13 cellular contexts compared by ENCODE assay signal in genomic region chr3:113222412-113223086, GRCh38. TPM values are rescaled to one million over a fixed set of nuclear protein-coding genes. Genes with fewer than 3 reads are reported as not detected.
DNase-seq lines count a peak whose midpoint lies in the region; ATAC-seq and TF ChIP-seq lines count a peak whose summit lies in the region.
"Had no signal": no experiment of that assay in that cellular context is flagged by ENCODE, and none has a peak within 500 bp of the region (broad histone marks: within the 10 kb centered on the region; RNA-seq: fewer than 3 reads in every experiment).

No MANE protein-coding gene starts in this region.

- CTCF ChIA-PET in activated naive CD4-positive, alpha-beta T cell treated with anti-CD3 and anti-CD28 coated beads, Interleukin-2, amount 10 ng/mL, durations not matched to agents 7 days and 5 days (lab: Charles Lee): no interaction called here

- no peak overlapping the region for H3K4me3 ChIP-seq in sigmoid colon
- H3K4me3 ChIP-seq: A549 had no signal

- H3K9me3 Mint-ChIP-seq in activated naive CD4-positive, alpha-beta T cell treated with anti-CD3 and anti-CD28 coated beads, Interleukin-2, amount 10 ng/mL, durations not matched to agents 7 days and 5 days: no peaks in the 10 kb centered on the region
- H3K9me3 Mint-ChIP-seq: activated CD4-positive, alpha-beta memory T cell treated with anti-CD3 and anti-CD28 coated beads, Interleukin-2, amount 10 ng/mL, durations not matched to agents 7 days and 5 days had no signal

- peak overlapping the region; percentile 44 to 66 (median 58) for H3K27ac ChIP-seq in sigmoid colon
- H3K27ac ChIP-seq: A549 had no signal

- WGBS in sigmoid colon, 2 donors: 63 to 69% methylated on average over 11 of the region's 11 CpGs

- H3K9me3 ChIP-seq in sigmoid colon: no peaks in the 10 kb centered on the region
- H3K9me3 ChIP-seq: A549 had no signal

- H3K4me1 ChIP-seq in sigmoid colon: peaks cover 0 to 75% (median 72%) of the 10 kb centered on the region in 4 donors
- H3K4me1 ChIP-seq: A549 had no signal

- DNase-seq in NCI-H524 (lab: John Stamatoyannopoulos, UW) (peak; percentile 47 to 81), NCI-H524 treated with DMSO at 0.1 percent for 48 hours (lab: John Stamatoyannopoulos, UW) (no peak), NCI-H2029 treated with DMSO at 0.1 percent for 48 hours (lab: John Stamatoyannopoulos, UW) (peak; percentile 22), cerebellum (ENCODE audit: low spot score) (peak; percentile 70), sigmoid colon (no peak), AG20443 (ENCODE audit: low spot score) (no peak)
- DNase-seq in activated naive CD4-positive, alpha-beta T cell treated with anti-CD3 and anti-CD28 coated beads, Interleukin-2, amount 10 ng/mL, durations not matched to agents 7 days and 5 days: no peak
- DNase-seq: activated CD4-positive, alpha-beta memory T cell treated with anti-CD3 and anti-CD28 coated beads, Interleukin-2, amount 10 ng/mL, durations not matched to agents 7 days and 5 days; aorta; HCEC 1CT; NCI-H774 had no signal

- H3K27me3 Mint-ChIP-seq in activated naive CD4-positive, alpha-beta T cell treated with anti-CD3 and anti-CD28 coated beads, Interleukin-2, amount 10 ng/mL, durations not matched to agents 7 days and 5 days: peaks cover 61% of the 10 kb centered on the region

- no peaks in the 10 kb centered on the region for H3K36me3 Mint-ChIP-seq in activated naive CD4-positive, alpha-beta T cell treated with anti-CD3 and anti-CD28 coated beads, Interleukin-2, amount 10 ng/mL, durations not matched to agents 7 days and 5 days

- peaks cover 18% of the 10 kb centered on the region for H3K4me1 Mint-ChIP-seq in activated naive CD4-positive, alpha-beta T cell treated with anti-CD3 and anti-CD28 coated beads, Interleukin-2, amount 10 ng/mL, durations not matched to agents 7 days and 5 days

- no peak overlapping the region for H3K4me3 Mint-ChIP-seq in activated naive CD4-positive, alpha-beta T cell treated with anti-CD3 and anti-CD28 coated beads, Interleukin-2, amount 10 ng/mL, durations not matched to agents 7 days and 5 days
- H3K4me3 Mint-ChIP-seq: activated CD4-positive, alpha-beta memory T cell treated with anti-CD3 and anti-CD28 coated beads, Interleukin-2, amount 10 ng/mL, durations not matched to agents 7 days and 5 days had no signal

- intact Hi-C loops in sigmoid colon (cut with DNase I): no loop called here

- H3K36me3 ChIP-seq in sigmoid colon: peaks cover 0 to 62% (median 15%) of the 10 kb centered on the region in 4 donors

- TF ChIP-seq EP300 in sigmoid colon (IDR thresholded peaks at IDR 0.05): no peak

- TF ChIP-seq CTCF in sigmoid colon (IDR thresholded peaks at IDR 0.05): no peak

- TF ChIP-seq POLR2A in sigmoid colon (IDR thresholded peaks at IDR 0.05): no peak

- no peaks in the 10 kb centered on the region for H3K27me3 ChIP-seq in sigmoid colon

- ATAC-seq in GM18909 (IDR thresholded peaks at IDR 0.05; ENCODE audit: poor library complexity, unreplicated experiment): no peak
- ATAC-seq: A549 had no signal

- no peak overlapping the region for H3K27ac Mint-ChIP-seq in activated naive CD4-positive, alpha-beta T cell treated with anti-CD3 and anti-CD28 coated beads, Interleukin-2, amount 10 ng/mL, durations not matched to agents 7 days and 5 days
- H3K27ac Mint-ChIP-seq: activated CD4-positive, alpha-beta memory T cell treated with anti-CD3 and anti-CD28 coated beads, Interleukin-2, amount 10 ng/mL, durations not matched to agents 7 days and 5 days had no signal

RNA-seq across cellular contexts. Expression of gene BOC, which starts 11.2 kb away (rescaled TPM):
- total RNA-seq in cerebellum (88.6 TPM), sigmoid colon (100 to 1,000 TPM in 2 of 4 donors, 10 to 100 TPM in 2; 80.3 to 122 (median 103) TPM)
- 10 to 100 TPM in 1 of 3 donors, 1 to 10 TPM in 2; 1.6 to 10.6 (median 4.2) TPM for polyA plus RNA-seq in sigmoid colon
- total RNA-seq: activated CD4-positive, alpha-beta memory T cell treated with anti-CD3 and anti-CD28 coated beads, Interleukin-2, amount 10 ng/mL, durations not matched to agents 7 days and 5 days had no signal

Comparison
In these comparisons a context has a peak if more than half of its experiments do, and no peak if none do; other contexts are left out.
1. DNase-seq: peak in NCI-H524 (2 of 2), NCI-H2029 treated with DMSO at 0.1 percent for 48 hours (single experiment) and cerebellum (single experiment); none in NCI-H524 treated with DMSO at 0.1 percent for 48 hours (single experiment), sigmoid colon (single experiment), AG20443 (single experiment) and activated naive CD4-positive, alpha-beta T cell treated with anti-CD3 and anti-CD28 coated beads, Interleukin-2, amount 10 ng/mL, durations not matched to agents 7 days and 5 days (single experiment).